Comparison of ENCODE assay signal across 1 cellular context in genomic region chr10:86388119-86388704, GRCh38.
TF ChIP-seq lines count a peak whose summit lies in the region.

No MANE protein-coding gene starts in this region.

TF ChIP-seq in GM23338, 12 proteins besides CTCF, POLR2A, EP300 and RAD21 (continued from another document):
- no peak for TF ChIP-seq ZNF331 (CRISPR knock-in tag; IDR thresholded peaks at IDR 0.05; ENCODE audit: low read depth)
- TF ChIP-seq CREB1 (CRISPR knock-in tag; IDR thresholded peaks at IDR 0.05; ENCODE audit: low read depth) = no peak
- no peak for TF ChIP-seq JUNB (IDR thresholded peaks at IDR 0.05; ENCODE audit: unreplicated experiment)
- TF ChIP-seq NANOG (IDR thresholded peaks at IDR 0.05; ENCODE audit: borderline replicate concordance) = no peak
- TF ChIP-seq POLR2AphosphoS5 (IDR thresholded peaks at IDR 0.05; ENCODE audit: low read depth) = no peak
- no peak for TF ChIP-seq ZNF462 (CRISPR knock-in tag; IDR thresholded peaks at IDR 0.05)
- no peak for TF ChIP-seq STAT1 (IDR thresholded peaks at IDR 0.05; ENCODE audit: unreplicated experiment)
- TF ChIP-seq ETS1 (IDR thresholded peaks at IDR 0.05) = no peak
- TF ChIP-seq ZNF114 (CRISPR knock-in tag; IDR thresholded peaks at IDR 0.05) = no peak
- no peak for TF ChIP-seq REST (IDR thresholded peaks at IDR 0.05; ENCODE audit: unreplicated experiment)
- TF ChIP-seq EZH2 (IDR thresholded peaks at IDR 0.05; ENCODE audit: low read depth, unreplicated experiment) = no peak
